Comparison of ENCODE assay signal across 15 cellular contexts in the genomic region with DNA sequence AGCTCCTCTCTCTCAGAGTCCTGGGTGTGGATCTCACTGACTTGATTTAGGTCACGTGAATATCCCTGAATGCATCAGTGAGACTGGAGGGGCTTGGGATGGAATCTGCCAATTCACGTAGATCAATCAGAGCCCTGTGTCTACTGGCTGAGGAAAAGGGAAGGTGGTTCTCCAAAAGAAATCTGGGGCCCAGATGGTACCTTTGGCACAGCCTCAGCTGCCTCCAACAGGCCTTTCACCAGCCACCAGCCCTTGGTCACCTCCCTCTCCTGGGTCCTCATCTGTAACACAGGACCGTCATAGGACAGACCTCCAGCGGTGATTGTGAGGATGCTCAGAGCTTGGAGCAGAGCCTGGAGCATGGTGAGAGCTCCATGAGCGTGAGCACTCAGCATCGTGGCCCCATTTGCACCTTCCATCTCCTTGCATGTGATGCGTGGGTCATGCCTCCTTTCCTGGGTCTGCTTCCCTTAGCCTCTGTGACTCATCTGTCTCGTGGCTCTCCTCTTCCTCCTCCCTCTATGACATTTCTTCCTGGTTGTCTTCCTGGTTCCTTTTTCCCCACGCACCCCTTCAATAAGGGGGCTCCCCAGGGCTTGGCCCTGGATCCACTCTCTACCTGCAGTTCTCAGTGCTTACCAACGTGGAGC. TPM values are rescaled to one million over a fixed set of nuclear protein-coding genes. Genes with fewer than 3 reads are reported as not detected.
DNase-seq lines count a peak whose midpoint lies in the region; ATAC-seq, FAIRE-seq and TF ChIP-seq lines count a peak whose summit lies in the region.
"Had no signal": no experiment of that assay in that cellular context is flagged by ENCODE, and none has a peak within 500 bp of the region (broad histone marks: within the 10 kb centered on the region; RNA-seq: fewer than 3 reads in every experiment).

No MANE protein-coding gene starts in this region.

- no peaks in the 10 kb centered on the region for H3K9me3 ChIP-seq in kidney (ENCODE audit: control insufficient read depth in 1 of 2, low read length in 2 of 2)
- H3K9me3 ChIP-seq: heart right ventricle had no signal

- no peak overlapping the region for H3K9ac ChIP-seq in kidney (ENCODE audit: low read length in 2 of 2)

- H3K4me3 ChIP-seq in GM12864 (ENCODE audit: low read depth, low read length): no peak overlapping the region
- H3K4me3 ChIP-seq in kidney (ENCODE audit: low read length in 2 of 2): no peak overlapping the region
- H3K4me3 ChIP-seq: GM12878, heart right ventricle had no signal

- H3K4me1 ChIP-seq in kidney (ENCODE audit: control insufficient read depth in 1 of 2, insufficient read depth in 1 of 2, low read depth in 1 of 2, low read length in 2 of 2): peaks cover 2 to 4% of the 10 kb centered on the region in 2 donors

- DNase-seq in A172 (ENCODE audit: low spot score) (peak; percentile 36), GM12864 (ENCODE audit: low read depth) (no peak), kidney (peak; percentile 58), COLO668 (lab: John Stamatoyannopoulos, UW; ENCODE audit: unreplicated experiment) (no peak), NCI-H1436 treated with DMSO at 0.1 percent for 48 hours (lab: John Stamatoyannopoulos, UW) (no peak), NCI-H1694 treated with DMSO at 0.1 percent for 48 hours (lab: John Stamatoyannopoulos, UW) (no peak)
- DNase-seq: activated T-cell treated with anti-CD3 and anti-CD28 coated beads for 4 hours, heart right ventricle, NCI-H2107, nephron progenitor cell had no signal

- ATAC-seq in HG02610 (IDR thresholded peaks at IDR 0.05; ENCODE audit: unreplicated experiment): no peak
- ATAC-seq: esophagus mucosa had no signal

- intact Hi-C loops in kidney (cut with DNase I): no loop called here

- peak; percentile 3 for TF ChIP-seq CTCF in GM12864 (IDR thresholded peaks at IDR 0.05; ENCODE audit: low read depth, low read length, missing control alignments)
- no peak for TF ChIP-seq CTCF in VCaP (conservative IDR thresholded peaks at IDR 0.05)
- TF ChIP-seq CTCF in kidney (IDR thresholded peaks at IDR 0.05; ENCODE audit: borderline replicate concordance, extremely low read depth, insufficient read depth): no peak

- no peaks in the 10 kb centered on the region for H3K36me3 ChIP-seq in kidney (ENCODE audit: control insufficient read depth in 1 of 2, insufficient read depth in 2 of 2, low read length in 2 of 2)
- H3K36me3 ChIP-seq: brain microvascular endothelial cell, heart right ventricle had no signal

- peak overlapping the region; percentile 30; the same call in 1 of the 2 replicates for H3K27ac ChIP-seq in VCaP
- H3K27ac ChIP-seq in kidney (ENCODE audit: low read depth in 2 of 2, low read length in 2 of 2): no peak overlapping the region
- H3K27ac ChIP-seq: brain microvascular endothelial cell had no signal

- no peak for FAIRE-seq in kidney (lab: Jason Lieb, UNC)
- FAIRE-seq: GM12878 had no signal

RNA-seq across cellular contexts. Expression of gene MIEF1, which starts 7.5 kb away (rescaled TPM):
- 14.0 and 15.8 TPM in 2 replicates for total RNA-seq in A172 (2014; rRNA removed; shearing (Covaris generic))
- 27.9 TPM for total RNA-seq in kidney
- 13.0 TPM for polyA plus RNA-seq in kidney (ENCODE audit: insufficient read depth, low read depth, low replicate concordance)

RNA-seq across cellular contexts. Expression of gene ATF4, which starts 25.8 kb away (rescaled TPM):
- 90.9 and 114 TPM in 2 replicates for total RNA-seq in A172 (2014; rRNA removed; shearing (Covaris generic))
- total RNA-seq in kidney: 261 TPM
- 293 TPM for polyA plus RNA-seq in kidney (ENCODE audit: insufficient read depth, low read depth, low replicate concordance)

RNA-seq across cellular contexts. Expression of gene MGAT3, which starts 37.8 kb away (rescaled TPM):
- total RNA-seq in A172 (2014; rRNA removed; shearing (Covaris generic)): 1.3 and 3.1 TPM in 2 replicates
- total RNA-seq in kidney: 5.4 TPM
- 2.7 TPM for polyA plus RNA-seq in kidney (ENCODE audit: insufficient read depth, low read depth, low replicate concordance)

RNA-seq across cellular contexts. Expression of gene RPS19BP1, which starts 38.0 kb away (rescaled TPM):
- 81.4 and 87.3 TPM in 2 replicates for total RNA-seq in A172 (2014; rRNA removed; shearing (Covaris generic))
- total RNA-seq in kidney: 51.8 TPM
- 180 TPM for polyA plus RNA-seq in kidney (ENCODE audit: insufficient read depth, low read depth, low replicate concordance)

Comparison
In these comparisons a context has a peak if more than half of its experiments do, and no peak if none do; other contexts are left out.
1. DNase-seq: peak in A172 (single experiment) and kidney (single experiment); none in GM12864 (single experiment), COLO668 (single experiment), NCI-H1436 treated with DMSO at 0.1 percent for 48 hours (single experiment) and NCI-H1694 treated with DMSO at 0.1 percent for 48 hours (single experiment).